In genomic region chr16:84699712-84700517, GRCh38 we compare ENCODE assay signal across 8 cellular contexts. TPM values are rescaled to one million over a fixed set of nuclear protein-coding genes. Genes with fewer than 3 reads are reported as not detected.
DNase-seq lines count a peak whose midpoint lies in the region; ATAC-seq and TF ChIP-seq lines count a peak whose summit lies in the region.

USP10 (plus strand) TSS chr16:84700000; CDS start chr16:84700091, 91 bp downstream.

- H3K9me3 ChIP-seq in OCI-LY1 (ENCODE audit: low read length) = no peaks in the 10 kb centered on the region

- no peaks in the 10 kb centered on the region for H4K20me1 ChIP-seq in OCI-LY1 (ENCODE audit: insufficient read depth, low read length)

- H3K27ac ChIP-seq in OCI-LY1 (ENCODE audit: low read depth, low read length, poor library complexity, severe bottlenecking) = peak within 1 kb of the TSS; percentile 59

- no peaks in the 10 kb centered on the region for H3K27me3 ChIP-seq in OCI-LY1 (ENCODE audit: insufficient read depth, low read length)

- H3K36me3 ChIP-seq in OCI-LY1 (ENCODE audit: insufficient read depth, low read length) = peaks cover 4% of the 10 kb centered on the region; the same call in 1 of the 2 replicates

- no peaks in the 10 kb centered on the region for H3F3A ChIP-seq in OCI-LY1 (ENCODE audit: insufficient read depth, low read length)

- H3K4me3 ChIP-seq in OCI-LY1 (ENCODE audit: low read depth, low read length, poor library complexity, severe bottlenecking) (peak within 1 kb of the TSS; percentile 75), epithelial cell of proximal tubule (ENCODE audit: low read depth, low read length) (peak within 1 kb of the TSS; percentile 90)

- H3K9me2 ChIP-seq in OCI-LY1 (ENCODE audit: low read depth, low read length) = no peaks in the 10 kb centered on the region

- peak within 1 kb of the TSS; percentile 90 for H3K9ac ChIP-seq in OCI-LY1 (ENCODE audit: low read length)

- H3K79me2 ChIP-seq in OCI-LY1 (ENCODE audit: insufficient read depth, low read length) = peaks cover 48% of the 10 kb centered on the region

- peak within 1 kb of the TSS; percentile 97 for H3K4me2 ChIP-seq in OCI-LY1 (ENCODE audit: low read length)

- TF ChIP-seq CTCF in OCI-LY1 (IDR thresholded peaks at IDR 0.05; ENCODE audit: low read length) (no peak), epithelial cell of proximal tubule (conservative IDR thresholded peaks at IDR 0.05; ENCODE audit: low read depth, low read length) (no peak)

- H3K4me1 ChIP-seq in OCI-LY1 (ENCODE audit: insufficient read depth, low read length, severe bottlenecking) = peaks cover 45% of the 10 kb centered on the region

- ATAC-seq in GM19455 (IDR thresholded peaks at IDR 0.05; ENCODE audit: unreplicated experiment) = peak; percentile 68

- H2AFZ ChIP-seq in OCI-LY1 (ENCODE audit: low read length) = peak within 1 kb of the TSS; percentile 83; the same call in 1 of the 2 replicates

- DNase-seq in CMK (ENCODE audit: low read depth) (peak; percentile 67), HPDE6-E6E7 (ENCODE audit: extremely low spot score) (peak; percentile 98), activated T-cell treated with anti-CD3 and anti-CD28 coated beads for 1 hour (ENCODE audit: low read depth) (peak; percentile 78), epithelial cell of proximal tubule (ENCODE audit: low read depth) (no peak), mucosa of gallbladder (ENCODE audit: low spot score) (peak; percentile 77)
- peak; percentile 67 for DNase-seq in stimulated activated CD8-positive, alpha-beta memory T cell treated with anti-CD3 and anti-CD28 coated beads, Interleukin-4, amount 100 ng/mL, for 24 hours (ENCODE audit: low read depth)

RNA-seq across cellular contexts. Expression of gene USP10, which starts in this region (rescaled TPM):
- total RNA-seq in epithelial cell of proximal tubule = 73.4 and 85.8 TPM in 2 replicates
- 60.8 TPM for total RNA-seq in mucosa of gallbladder
